ENCODE assay signal across 15 cellular contexts in genomic region chr3:23159929-23160328, GRCh38. TPM values are rescaled to one million over a fixed set of nuclear protein-coding genes. Genes with fewer than 3 reads are reported as not detected.
DNase-seq lines count a peak whose midpoint lies in the region; ATAC-seq and TF ChIP-seq lines count a peak whose summit lies in the region.
"Had no signal": no experiment of that assay in that cellular context is flagged by ENCODE, and none has a peak within 500 bp of the region (broad histone marks: within the 10 kb centered on the region; RNA-seq: fewer than 3 reads in every experiment).

No MANE protein-coding gene starts in this region.

- H3K27ac ChIP-seq in AG04450 (ENCODE audit: low read depth, low read length): no peak overlapping the region

- no peak overlapping the region for H3K4me3 ChIP-seq in AG04450 (ENCODE audit: low read depth, low read length)
- H3K4me3 ChIP-seq in kidney epithelial cell (ENCODE audit: low read depth, low read length): no peak overlapping the region
- no peak overlapping the region for H3K4me3 ChIP-seq in H7 (ENCODE audit: insufficient read depth, low read depth, low read length)

- peaks cover 3% of the 10 kb centered on the region for H3K4me1 Mint-ChIP-seq in activated T-cell treated with anti-CD3 and anti-CD28 coated beads, Interleukin-2, amount 50 U/mL, for 4 hours (ENCODE audit: low read depth)

- POLR2A ChIA-PET in AG04450 (lab: Yijun Ruan, JAX): no interaction called here

- no peaks in the 10 kb centered on the region for H3K36me3 Mint-ChIP-seq in activated T-cell treated with anti-CD3 and anti-CD28 coated beads, Interleukin-2, amount 50 U/mL, for 4 hours (ENCODE audit: insufficient read depth)
- H3K36me3 Mint-ChIP-seq: naive B cell had no signal

- H3K9me3 Mint-ChIP-seq in activated T-cell treated with anti-CD3 and anti-CD28 coated beads, Interleukin-2, amount 50 U/mL, for 4 hours: no peaks in the 10 kb centered on the region

- H3K9me3 ChIP-seq in AG04450 (ENCODE audit: control insufficient read depth, insufficient read depth, low read length): no peaks in the 10 kb centered on the region

- TF ChIP-seq CTCF in AG04450 (IDR thresholded peaks at IDR 0.05; ENCODE audit: low read depth, low read length) (no peak), kidney epithelial cell (IDR thresholded peaks at IDR 0.05; ENCODE audit: insufficient read depth, low read length, poor library complexity, severe bottlenecking) (no peak), GM20000 (IDR thresholded peaks at IDR 0.05; ENCODE audit: extremely low read depth, missing control alignments) (no peak)

- DNase-seq in AG04450 (ENCODE audit: low read depth, low spot score) (peak; percentile 55), brain pericyte (ENCODE audit: low read depth, low spot score) (peak; percentile 24), kidney epithelial cell (ENCODE audit: low read depth) (peak; percentile 77), H7 (no peak), GM20000 (ENCODE audit: low spot score) (no peak)
- DNase-seq in activated T-cell treated with anti-CD3 and anti-CD28 coated beads, Interleukin-2, amount 50 U/mL, for 4 hours: no peak
- DNase-seq in activated CD4-positive, alpha-beta T cell treated with anti-CD3 and anti-CD28 coated beads for 48 hours: no peak
- DNase-seq: activated CD4-positive, alpha-beta T cell treated with anti-CD3 and anti-CD28 coated beads, Interleukin-2, amount 50 U/mL, for 4 hours; GOT3; naive B cell; NCI-H2029; SIG-M5; stimulated activated CD4-positive, alpha-beta T cell treated with anti-CD3 and anti-CD28 coated beads, Interleukin-2, amount 100 ng/mL, for 48 hours; substantia nigra had no signal

- no peak overlapping the region for H3K4me3 Mint-ChIP-seq in activated T-cell treated with anti-CD3 and anti-CD28 coated beads, Interleukin-2, amount 50 U/mL, for 4 hours
- H3K4me3 Mint-ChIP-seq: naive B cell had no signal

- peak; percentile 12 for ATAC-seq in HG03432 (IDR thresholded peaks at IDR 0.05; ENCODE audit: unreplicated experiment)
- no peak for ATAC-seq in activated T-cell treated with anti-CD3 and anti-CD28 coated beads, Interleukin-2, amount 50 U/mL, for 4 hours

- no peaks in the 10 kb centered on the region for H3K27me3 Mint-ChIP-seq in activated T-cell treated with anti-CD3 and anti-CD28 coated beads, Interleukin-2, amount 50 U/mL, for 4 hours (ENCODE audit: low read depth)
- H3K27me3 Mint-ChIP-seq: naive B cell had no signal

- H3K27me3 ChIP-seq in AG04450 (ENCODE audit: control insufficient read depth, insufficient read depth, low read length) (peaks cover 2% of the 10 kb centered on the region), kidney epithelial cell (ENCODE audit: control insufficient read depth, insufficient read depth, low read length) (no peaks in the 10 kb centered on the region), H7 (ENCODE audit: control insufficient read depth, insufficient read depth, low read length) (no peaks in the 10 kb centered on the region)

- CTCF ChIA-PET in AG04450 (lab: Charles Lee): no interaction called here

- no peaks in the 10 kb centered on the region for H3K36me3 ChIP-seq in kidney epithelial cell (ENCODE audit: control insufficient read depth, insufficient read depth, low read length)
- H3K36me3 ChIP-seq in H7 (replicated peaks; ENCODE audit: control insufficient read depth, insufficient read depth, low read length): no peaks in the 10 kb centered on the region

RNA-seq across cellular contexts. Expression of gene UBE2E2, which starts 43.2 kb away (rescaled TPM):
- 30.3 and 43.2 TPM in 2 replicates for polyA plus RNA-seq in AG04450 (2011; rRNA removed)
- polyA minus RNA-seq in AG04450 (2011; rRNA and poly(A)+ RNA removed): 11.5 and 15.4 TPM in 2 replicates
- total RNA-seq in kidney epithelial cell: 28.7 and 67.7 TPM in 2 replicates
- total RNA-seq in H7 (2014; rRNA removed; shearing (Covaris generic)): 56.8 and 78.5 TPM in 2 replicates
- total RNA-seq in activated T-cell treated with anti-CD3 and anti-CD28 coated beads, Interleukin-2, amount 50 U/mL, for 4 hours: 10 to 100 TPM in 2 of 3 donors, 1 to 10 TPM in 1; 8.7 to 11.5 (median 10.4) TPM

Comparison
In these comparisons a context has a peak if more than half of its experiments do, and no peak if none do; other contexts are left out.
1. DNase-seq: peak in AG04450 (single experiment), brain pericyte (single experiment) and kidney epithelial cell (single experiment); none in H7 (single experiment), activated T-cell treated with anti-CD3 and anti-CD28 coated beads, Interleukin-2, amount 50 U/mL, for 4 hours (single experiment), activated CD4-positive, alpha-beta T cell treated with anti-CD3 and anti-CD28 coated beads for 48 hours (single experiment) and GM20000 (single experiment).